Comparison of ENCODE assay signal across 8 cellular contexts in genomic region chr16:56789360-56789759, GRCh38. TPM values are rescaled to one million over a fixed set of nuclear protein-coding genes. Genes with fewer than 3 reads are reported as not detected.
DNase-seq lines count a peak whose midpoint lies in the region; ATAC-seq and TF ChIP-seq lines count a peak whose summit lies in the region.

No MANE protein-coding gene starts in this region.

- TF ChIP-seq CTCF in ascending aorta (IDR thresholded peaks at IDR 0.05) (peak in 2 of 3 experiments; percentile 22 to 52), left lung (IDR thresholded peaks at IDR 0.05) (peak; percentile 20 to 26)

- intact Hi-C loops in Right ventricle myocardium superior (cut with DNase I) (no loop called here), cardiac septum (cut with DNase I) (no loop called here), ascending aorta (cut with DNase I) (loop anchor here (1.0 kb wide), 1 partner anchor 115 kb away; no protein-coding TSS in a partner anchor), left lung (cut with DNase I) (no loop called here)

- H3K4me3 ChIP-seq in ascending aorta (no peak overlapping the region), left lung (no peak overlapping the region)

- no peaks in the 10 kb centered on the region for H3K27me3 ChIP-seq in ascending aorta
- no peaks in the 10 kb centered on the region for H3K27me3 ChIP-seq in left lung

- DNase-seq in Right ventricle myocardium superior, result peak; percentile 40
- DNase-seq in cardiac septum (ENCODE audit: low spot score), result no peak
- DNase-seq in NCI-H2171 treated with DMSO at 0.1 percent for 48 hours (lab: John Stamatoyannopoulos, UW), result peak; percentile 85
- no peak for DNase-seq in ascending aorta (ENCODE audit: low spot score in 2 of 2)
- peak in 1 of 2 donors; percentile 46 for DNase-seq in left lung
- no peak for DNase-seq in NCI-H2029 treated with DMSO at 0.1 percent for 48 hours (lab: John Stamatoyannopoulos, UW)

- H3K36me3 ChIP-seq in ascending aorta (no peaks in the 10 kb centered on the region), left lung (no peaks in the 10 kb centered on the region)

- H3K27ac ChIP-seq in ascending aorta, result no peak overlapping the region
- no peak overlapping the region for H3K27ac ChIP-seq in left lung

- H3K9me3 ChIP-seq in ascending aorta, result no peaks in the 10 kb centered on the region
- H3K9me3 ChIP-seq in left lung, result no peaks in the 10 kb centered on the region

- H3K4me1 ChIP-seq in ascending aorta, result no peaks in the 10 kb centered on the region
- H3K4me1 ChIP-seq in left lung, result no peaks in the 10 kb centered on the region

- ATAC-seq in Right ventricle myocardium superior (ENCODE audit: poor library complexity) (peak; percentile 58), left lung (peak; percentile 91), GM19467 (IDR thresholded peaks at IDR 0.05; ENCODE audit: unreplicated experiment) (no peak), HG03565 (IDR thresholded peaks at IDR 0.05; ENCODE audit: unreplicated experiment) (no peak)

RNA-seq across cellular contexts. Expression of gene NUP93, which starts 59.4 kb away (rescaled TPM):
- total RNA-seq in Right ventricle myocardium superior, result 20.6 TPM
- total RNA-seq in cardiac septum, result 33.4 TPM
- total RNA-seq in ascending aorta, result 419 TPM
- total RNA-seq in left lung, result 10 to 100 TPM; 47.1 to 67.4 TPM

Comparison
In these comparisons a context has a peak if more than half of its experiments do, and no peak if none do; other contexts are left out.
1. DNase-seq: peak in Right ventricle myocardium superior (single experiment) and NCI-H2171 treated with DMSO at 0.1 percent for 48 hours (single experiment); none in cardiac septum (single experiment), ascending aorta (0 of 2) and NCI-H2029 treated with DMSO at 0.1 percent for 48 hours (single experiment).
2. ATAC-seq: peak in Right ventricle myocardium superior (single experiment) and left lung (single experiment); none in GM19467 (single experiment) and HG03565 (single experiment).